ENCODE assay signal across 21 cellular contexts in genomic region chr13:90700340-90700739, GRCh38.
A peak's percentile ranks its signal among the peaks of the same experiment; 100 is the strongest.
DNase-seq lines count a peak whose midpoint lies in the region; ATAC-seq, FAIRE-seq and TF ChIP-seq lines count a peak whose summit lies in the region.
"Had no signal": no experiment of that assay in that cellular context is flagged by ENCODE, and none has a peak within 500 bp of the region (broad histone marks: within the 10 kb centered on the region; RNA-seq: fewer than 3 reads in every experiment).

No MANE protein-coding gene starts in this region.

- no peaks in the 10 kb centered on the region for H3K23me2 ChIP-seq in H1 (ENCODE audit: low read depth, low read length)

- WGBS in K562 (ENCODE audit: insufficient coverage, low coverage, missing lambda C conversion rate) = 13% methylated on average over 1 of the region's 1 CpG
- WGBS in H1 (ENCODE audit: extremely low coverage in 1 of 2, insufficient coverage in 1 of 2, insufficient read length in 1 of 2, insufficient replicate concordance in 2 of 2, low coverage in 1 of 2, low lambda C conversion rate in 2 of 2, missing lambda C conversion rate in 1 of 2), 2 experiments = 100% methylated on average over 1 of the region's 1 CpG; no CpG with 5 or more reads in 1 of the 2 experiments

- H3F3A ChIP-seq in neural progenitor cell (ENCODE audit: low read depth) = no peaks in the 10 kb centered on the region

- H3K27me3 ChIP-seq in K562 (ENCODE audit: control insufficient read depth in 2 of 2, insufficient read depth in 2 of 2, low read length in 2 of 2) (no peaks in the 10 kb centered on the region), H1 (replicated peaks in 1 of 4; ENCODE audit: control insufficient read depth in 3 of 4, extremely low read depth in 1 of 4, insufficient read depth in 3 of 4, low read length in 3 of 4) (no peaks in the 10 kb centered on the region), neural progenitor cell (no peaks in the 10 kb centered on the region), WERI-Rb-1 (ENCODE audit: insufficient read depth, low read depth, severe bottlenecking) (no peaks in the 10 kb centered on the region)
- H3K27me3 ChIP-seq: BLaER1 treated with 17β-estradiol and CSF1 and Interleukin-3, amounts not matched to agents 10 nM and 100 nM had no signal

- FAIRE-seq in K562 (lab: Jason Lieb, UNC) (no peak), H1 (lab: Jason Lieb, UNC) (no peak)
- FAIRE-seq: A549, D721Med, G401.6, GM12891, GM19239 had no signal

- TF ChIP-seq EP300 in K562 (IDR thresholded peaks at IDR 0.05; ENCODE audit: low read length) = no peak
- TF ChIP-seq EP300 in H1 (IDR thresholded peaks at IDR 0.05; ENCODE audit: borderline replicate concordance in 1 of 2, low read depth in 2 of 2, low read length in 2 of 2) = no peak

- no peak overlapping the region for H2BK12ac ChIP-seq in H1 (ENCODE audit: low read depth, low read length)

- H3K14ac ChIP-seq in H1 (ENCODE audit: insufficient read length) = no peak overlapping the region

- H3K4me2 ChIP-seq in K562 (ENCODE audit: insufficient read depth, low read length) (no peak overlapping the region), H1 (ENCODE audit: insufficient read depth in 1 of 2, low read depth in 2 of 2, low read length in 2 of 2) (no peak overlapping the region), neural progenitor cell (no peak overlapping the region)
- H3K4me2 ChIP-seq: A549; BLaER1 treated with 17β-estradiol and CSF1 and Interleukin-3, amounts not matched to agents 10 nM and 100 nM had no signal

- TF ChIP-seq CTCF in K562 (IDR thresholded peaks at IDR 0.05 in 2 of 3, conservative IDR thresholded peaks at IDR 0.05 in 1 of 3; ENCODE audit: insufficient read depth in 2 of 3, low read depth in 1 of 3, low read length in 3 of 3) = no peak
- TF ChIP-seq CTCF in H1 (IDR thresholded peaks at IDR 0.05; ENCODE audit: control extremely low read depth in 1 of 3, insufficient read depth in 1 of 3, low read depth in 1 of 3, low read length in 3 of 3) = no peak
- TF ChIP-seq CTCF in neural progenitor cell (IDR thresholded peaks at IDR 0.05) = no peak
- TF ChIP-seq CTCF in WERI-Rb-1 (IDR thresholded peaks at IDR 0.05; ENCODE audit: low read depth, low read length) = no peak

- no peak for DNase-seq in K562 (ENCODE audit: extremely low read depth in 1 of 4, low spot score in 3 of 4)
- no peak for DNase-seq in H1 (ENCODE audit: low read depth in 1 of 2, low spot score in 2 of 2)
- DNase-seq in neural progenitor cell (ENCODE audit: low spot score) = no peak
- DNase-seq in WERI-Rb-1 = no peak
- DNase-seq: AML-193; Caco-2; Calu3; CD4-positive, alpha-beta T cell; CD8-positive, alpha-beta T cell; DMS79 treated with DMSO at 0.1 percent for 48 hours; GF-D8 had no signal

- H3K79me2 ChIP-seq in K562 (ENCODE audit: control insufficient read depth, insufficient read depth, low read length) (no peaks in the 10 kb centered on the region), H1 (ENCODE audit: control insufficient read depth in 1 of 2, insufficient read depth in 2 of 2, low read length in 2 of 2) (no peaks in the 10 kb centered on the region), neural progenitor cell (ENCODE audit: low read depth) (no peaks in the 10 kb centered on the region)

- H3K9me3 Mint-ChIP-seq in neural progenitor cell = peaks cover 21% of the 10 kb centered on the region

- peaks cover 1% of the 10 kb centered on the region for H3K36me3 Mint-ChIP-seq in neural progenitor cell
- H3K36me3 Mint-ChIP-seq: CD8-positive, alpha-beta T cell had no signal

- no peak overlapping the region for H3K27ac ChIP-seq in K562 (ENCODE audit: extremely low read depth, low read depth, low read length)
- H3K27ac ChIP-seq in H1 (ENCODE audit: low read depth, low read length) = no peak overlapping the region
- H3K27ac ChIP-seq in neural progenitor cell = no peak overlapping the region
- H3K27ac ChIP-seq in WERI-Rb-1 = no peak overlapping the region
- H3K27ac ChIP-seq: 22Rv1; A549; BLaER1 treated with 17β-estradiol and CSF1 and Interleukin-3, amounts not matched to agents 10 nM and 100 nM; C4-2B had no signal

- no TSS peak for BruUV-seq in K562 (replicated peaks; lab: Mats Ljungman, UMichigan)

- no peak overlapping the region for H4K5ac ChIP-seq in H1 (ENCODE audit: insufficient read length, low read depth, low read length)

- no peaks in the 10 kb centered on the region for H3K9me3 ChIP-seq in K562 (replicated peaks; ENCODE audit: control insufficient read depth, insufficient read depth, low read depth, low read length)
- no peaks in the 10 kb centered on the region; a peak in 1 of 4 replicates for H3K9me3 ChIP-seq in H1 (ENCODE audit: insufficient read depth in 2 of 2, low read depth in 1 of 2, low read length in 1 of 2)
- H3K9me3 ChIP-seq in neural progenitor cell (ENCODE audit: low read depth) = no peaks in the 10 kb centered on the region
- H3K9me3 ChIP-seq in WERI-Rb-1 (ENCODE audit: severe bottlenecking) = no peaks in the 10 kb centered on the region
- H3K9me3 ChIP-seq: A549, Caco-2 had no signal

- TF ChIP-seq RAD21 in K562 (CRISPR knock-in tag; conservative IDR thresholded peaks at IDR 0.05 in 1 of 2, IDR thresholded peaks at IDR 0.05 in 1 of 2) = no peak
- no peak for TF ChIP-seq RAD21 in H1 (IDR thresholded peaks at IDR 0.05 in 1 of 2, conservative IDR thresholded peaks at IDR 0.05 in 1 of 2; ENCODE audit: low read depth in 2 of 2, low read length in 2 of 2)

- no peak overlapping the region for H4K8ac ChIP-seq in H1 (ENCODE audit: extremely low read depth, insufficient read depth, low read length)

- H4K91ac ChIP-seq in H1 (replicated peaks; ENCODE audit: insufficient read length, low read length) = no peak overlapping the region

- no peak overlapping the region for H3K4me3 ChIP-seq in K562
- H3K4me3 ChIP-seq in H1 (ENCODE audit: extremely low read depth in 1 of 4, insufficient read depth in 2 of 4, low read depth in 3 of 4, low read length in 4 of 4) = no peak overlapping the region
- H3K4me3 ChIP-seq in neural progenitor cell = no peak overlapping the region
- H3K4me3 ChIP-seq in WERI-Rb-1 (ENCODE audit: low read depth, low read length) = no peak overlapping the region
- H3K4me3 ChIP-seq: A549; BLaER1 treated with 17β-estradiol and CSF1 and Interleukin-3, amounts not matched to agents 10 nM and 100 nM had no signal

- peaks cover 2% of the 10 kb centered on the region for H3K27me3 Mint-ChIP-seq in neural progenitor cell (ENCODE audit: insufficient read depth, low read depth)
- H3K27me3 Mint-ChIP-seq: B cell; CD4-positive, alpha-beta T cell had no signal

- no peak overlapping the region for H2AFZ ChIP-seq in K562 (ENCODE audit: low read depth, low read length)
- 0 out of 2 replicates have a peak overlapping the region, but pooled peaks have one; percentile 29 for H2AFZ ChIP-seq in H1 (ENCODE audit: low read length)
- H2AFZ ChIP-seq in neural progenitor cell (replicated peaks) = no peak overlapping the region

- no peak overlapping the region for H3K18ac ChIP-seq in H1 (ENCODE audit: extremely low read depth, low read length)

- H2BK120ac ChIP-seq in H1 (replicated peaks; ENCODE audit: low read depth, low read length) = no peak overlapping the region

- H3K79me1 ChIP-seq in H1 (ENCODE audit: low read depth, low read length) = no peaks in the 10 kb centered on the region

- no peak overlapping the region for H3K4me3 Mint-ChIP-seq in neural progenitor cell
- H3K4me3 Mint-ChIP-seq: B cell; CD4-positive, alpha-beta T cell; CD8-positive, alpha-beta T cell had no signal

- H2BK20ac ChIP-seq in H1 (ENCODE audit: low read length) = no peak overlapping the region

- H2BK5ac ChIP-seq in H1 (ENCODE audit: low read depth, low read length) = no peak overlapping the region

- no peak overlapping the region for H3K56ac ChIP-seq in H1 (replicated peaks; ENCODE audit: insufficient read length, low read depth, low read length)

- intact Hi-C loops in K562 (cut with micrococcal nuclease) = no loop called here

- H3K36me3 ChIP-seq in K562 (ENCODE audit: control insufficient read depth, insufficient read depth, low read length) (no peaks in the 10 kb centered on the region), H1 (ENCODE audit: control insufficient read depth in 2 of 4, insufficient read depth in 4 of 4, low read length in 3 of 4) (no peaks in the 10 kb centered on the region), neural progenitor cell (no peaks in the 10 kb centered on the region), WERI-Rb-1 (no peaks in the 10 kb centered on the region)
- H3K36me3 ChIP-seq: BLaER1 treated with 17β-estradiol and CSF1 and Interleukin-3, amounts not matched to agents 10 nM and 100 nM had no signal

- H3K4me1 Mint-ChIP-seq in neural progenitor cell = no peaks in the 10 kb centered on the region
- H3K4me1 Mint-ChIP-seq: B cell had no signal

- CTCF ChIA-PET in K562 (lab: Yijun Ruan, JAX; ENCODE audit: low intra/inter-chr PET ratio) = no interaction called here
- CTCF ChIA-PET in H1 (lab: Charles Lee; ENCODE audit: partially characterized antibody) = no interaction called here

- H3K23ac ChIP-seq in H1 (ENCODE audit: insufficient read length) = no peak overlapping the region

- TF ChIP-seq POLR2A in K562 (conservative IDR thresholded peaks at IDR 0.05) = no peak
- TF ChIP-seq POLR2A in H1 (IDR thresholded peaks at IDR 0.05; ENCODE audit: control extremely low read depth in 1 of 2, low read depth in 2 of 2, low read length in 2 of 2) = no peak

- peak overlapping the region; percentile 37 for H3K27ac Mint-ChIP-seq in neural progenitor cell
- H3K27ac Mint-ChIP-seq: B cell; CD4-positive, alpha-beta T cell; CD8-positive, alpha-beta T cell had no signal

- H3K4me1 ChIP-seq in K562 (replicated peaks in 1 of 2; ENCODE audit: control insufficient read depth in 2 of 2, insufficient read depth in 2 of 2, low read length in 2 of 2) (no peaks in the 10 kb centered on the region), H1 (replicated peaks in 1 of 4; ENCODE audit: control insufficient read depth in 3 of 4, insufficient read depth in 4 of 4, low read length in 3 of 4) (no peaks in the 10 kb centered on the region), neural progenitor cell (no peaks in the 10 kb centered on the region)
- H3K4me1 ChIP-seq: BLaER1 treated with 17β-estradiol and CSF1 and Interleukin-3, amounts not matched to agents 10 nM and 100 nM had no signal

- no peak overlapping the region for H2AK5ac ChIP-seq in H1 (ENCODE audit: low read depth, low read length)

- H4K20me1 ChIP-seq in K562 (replicated peaks; ENCODE audit: control insufficient read depth, insufficient read depth, low read length) (no peaks in the 10 kb centered on the region), H1 (replicated peaks in 1 of 2; ENCODE audit: control insufficient read depth in 1 of 2, insufficient read depth in 2 of 2, low read length in 2 of 2) (no peaks in the 10 kb centered on the region), neural progenitor cell (ENCODE audit: low read depth) (no peaks in the 10 kb centered on the region)
- H4K20me1 ChIP-seq: BLaER1 treated with 17β-estradiol and CSF1 and Interleukin-3, amounts not matched to agents 10 nM and 100 nM had no signal

- POLR2A ChIA-PET in K562 (lab: Yijun Ruan, JAX) (no interaction called here), H1 (lab: Charles Lee; ENCODE audit: partially characterized antibody) (no interaction called here)

- in situ Hi-C loops in K562 (cut with MboI) = no loop called here

- H3K9ac ChIP-seq in K562 (ENCODE audit: insufficient read depth in 1 of 2, low read depth in 2 of 2, low read length in 2 of 2) (no peak overlapping the region), H1 (replicated peaks in 1 of 4; ENCODE audit: extremely low read depth in 1 of 4, low read depth in 3 of 4, low read length in 3 of 4) (no peak overlapping the region), neural progenitor cell (no peak overlapping the region)
- H3K9ac ChIP-seq: BLaER1 treated with 17β-estradiol and CSF1 and Interleukin-3, amounts not matched to agents 10 nM and 100 nM had no signal

- no peaks in the 10 kb centered on the region for H3K9me1 ChIP-seq in K562 (ENCODE audit: control insufficient read depth, insufficient read depth, low read length)

- no peak overlapping the region for H2BK15ac ChIP-seq in H1 (ENCODE audit: low read length)

- no peak overlapping the region for H3K4ac ChIP-seq in H1 (replicated peaks; ENCODE audit: insufficient read length, low read depth, low read length)

- no peak; the same call in 2 of the 3 replicates for ATAC-seq in K562
- ATAC-seq in HG02852 (IDR thresholded peaks at IDR 0.05; ENCODE audit: unreplicated experiment) = no peak
- ATAC-seq: A549; CD8-positive, alpha-beta T cell had no signal

Comparison
In these comparisons a context has a peak if more than half of its experiments do, and no peak if none do; other contexts are left out.
1. Of the 49 proteins assayed by ChIP-seq in both K562 and H1: peak only in K562: USF2; only in H1: none; in both: none; in neither: 47; mixed calls (peak in some experiments, not most) for 1.